ENCODE assay signal across 26 cellular contexts in genomic region chr6:3654898-3655297, GRCh38.
"Had no signal": no experiment of that assay in that cellular context is flagged by ENCODE, and none has a peak within 500 bp of the region (broad histone marks: within the 10 kb centered on the region; RNA-seq: fewer than 3 reads in every experiment).

No MANE protein-coding gene starts in this region.

- H3K27me3 Mint-ChIP-seq: stimulated activated naive CD8-positive, alpha-beta T cell treated with anti-CD3 and anti-CD28 coated beads, Interleukin-15, amount 100 ng/mL, for 72 hours had no signal

- H3K27me3 ChIP-seq: colonic mucosa, neutrophil, pancreas, right lobe of liver, suprapubic skin, thyroid gland, vagina had no signal

- H3K4me1 Mint-ChIP-seq: memory B cell; natural killer cell; neural crest cell; stimulated activated naive CD8-positive, alpha-beta T cell treated with anti-CD3 and anti-CD28 coated beads, Interleukin-15, amount 100 ng/mL, for 72 hours had no signal

- ATAC-seq: esophagus mucosa; foreskin keratinocyte; left lobe of liver; natural killer cell; pancreas; right lobe of liver; stimulated activated naive CD8-positive, alpha-beta T cell treated with anti-CD3 and anti-CD28 coated beads, Interleukin-15, amount 100 ng/mL, for 72 hours had no signal

- H3K27ac Mint-ChIP-seq: dendritic cell treated with granulocyte-macrophage colony-stimulating factor and Interleukin-4, amounts not matched to agents 40 ng/mL and 50 ng/mL, for 4 days; endodermal cell; memory B cell; natural killer cell had no signal

- FAIRE-seq: kidney, pancreas had no signal

- H3K36me3 ChIP-seq: colonic mucosa, neutrophil, pancreas, right lobe of liver, suprapubic skin, thyroid gland, vagina had no signal

- H3K4me1 ChIP-seq: colonic mucosa, foreskin keratinocyte, pancreas, right lobe of liver, suprapubic skin, vagina had no signal

- H3K4me2 ChIP-seq: smooth muscle cell had no signal

- H3K9me3 Mint-ChIP-seq: dendritic cell treated with granulocyte-macrophage colony-stimulating factor and Interleukin-4, amounts not matched to agents 40 ng/mL and 50 ng/mL, for 4 days; memory B cell; natural killer cell; neural crest cell; stimulated activated naive CD8-positive, alpha-beta T cell treated with anti-CD3 and anti-CD28 coated beads, Interleukin-15, amount 100 ng/mL, for 72 hours had no signal

- H3K27ac ChIP-seq: colonic mucosa, epithelial cell of prostate, foreskin keratinocyte, neutrophil, pancreas, right lobe of liver, suprapubic skin, thyroid gland, vagina had no signal

- H3K4me3 Mint-ChIP-seq: dendritic cell treated with granulocyte-macrophage colony-stimulating factor and Interleukin-4, amounts not matched to agents 40 ng/mL and 50 ng/mL, for 4 days; endodermal cell; memory B cell; natural killer cell; neural crest cell; stimulated activated naive CD8-positive, alpha-beta T cell treated with anti-CD3 and anti-CD28 coated beads, Interleukin-15, amount 100 ng/mL, for 72 hours had no signal

- H3K36me3 Mint-ChIP-seq: memory B cell, natural killer cell had no signal

- H3K9me3 ChIP-seq: colonic mucosa, neutrophil, pancreas, right lobe of liver, suprapubic skin, thyroid gland, vagina had no signal

- DNase-seq: colonic mucosa; effector CD8-positive, alpha-beta T cell; endodermal cell; foreskin keratinocyte; natural killer cell; pancreas; right lobe of liver; stimulated activated CD4-positive, alpha-beta T cell treated with anti-CD3 and anti-CD28 coated beads, Interleukin-12 subunit alpha, Interleukin-12 subunit beta, amount 100 ng/mL, for 4 hours; stimulated activated CD4-positive, alpha-beta T cell treated with anti-CD3 and anti-CD28 coated beads, Interleukin-1b, Interleukin-23, amount 100 ng/mL, for 48 hours; stimulated activated CD4-positive, alpha-beta T cell treated with anti-CD3 and anti-CD28 coated beads, Interleukin-4, amount 100 ng/mL, for 1 hour; stimulated activated CD8-positive, alpha-beta memory T cell treated with anti-CD3 and anti-CD28 coated beads, Interleukin-4, amount 100 ng/mL, for 48 hours; stimulated activated naive CD4-positive, alpha-beta T cell; stimulated activated naive CD8-positive, alpha-beta T cell treated with anti-CD3 and anti-CD28 coated beads, Interleukin-15, amount 100 ng/mL, for 72 hours; thyroid gland had no signal

- H3K4me3 ChIP-seq: colonic mucosa, lung, pancreas, right lobe of liver, smooth muscle cell, suprapubic skin, thyroid gland, vagina had no signal
